In the genomic region with DNA sequence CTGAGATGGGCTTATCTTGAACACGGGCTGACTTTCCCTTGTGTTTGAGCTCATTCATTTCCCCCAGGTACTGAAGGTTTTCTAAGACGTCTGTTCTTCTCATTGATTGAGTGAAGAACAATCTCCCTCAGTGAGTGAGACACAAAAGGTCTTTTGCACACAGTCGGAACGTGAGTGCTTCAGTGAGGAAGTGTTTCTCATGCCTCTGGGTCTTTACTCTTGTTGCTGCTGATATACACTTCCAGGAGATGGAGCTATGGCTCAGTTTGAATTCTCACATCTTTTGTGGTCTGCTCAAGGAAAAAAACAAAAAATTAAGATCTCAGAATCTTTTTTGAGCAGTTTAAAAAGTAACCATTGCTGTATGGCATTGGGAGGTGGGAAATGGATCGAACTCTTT, we compare ENCODE assay signal across 11 cellular contexts.
DNase-seq lines count a peak whose midpoint lies in the region; ATAC-seq and TF ChIP-seq lines count a peak whose summit lies in the region.
"Had no signal": no experiment of that assay in that cellular context is flagged by ENCODE, and none has a peak within 500 bp of the region (broad histone marks: within the 10 kb centered on the region; RNA-seq: fewer than 3 reads in every experiment).

No MANE protein-coding gene starts in this region.

- DNase-seq in NCI-H1092 treated with DMSO at 0.1 percent for 48 hours (lab: John Stamatoyannopoulos, UW), result peak; percentile 23
- DNase-seq in NCI-H1092 (lab: John Stamatoyannopoulos, UW), result no peak
- peak; percentile 29 for DNase-seq in NCI-H2107 (lab: John Stamatoyannopoulos, UW)
- DNase-seq in endodermal cell, result peak; percentile 69
- no peak for DNase-seq in retinal pigment epithelial cell (ENCODE audit: low read depth)
- DNase-seq in naive thymus-derived CD4-positive, alpha-beta T cell, result no peak
- DNase-seq: activated CD8-positive, alpha-beta memory T cell treated with anti-CD3 and anti-CD28 coated beads for 24 hours; thyroid gland had no signal

- H3K36me3 Mint-ChIP-seq in endodermal cell (ENCODE audit: low read depth), result no peaks in the 10 kb centered on the region
- H3K36me3 Mint-ChIP-seq in naive thymus-derived CD4-positive, alpha-beta T cell, result no peaks in the 10 kb centered on the region

- 10 to 25% methylated on average over 4 to 5 of the region's 5 CpGs for WGBS in endodermal cell (ENCODE audit: insufficient coverage in 1 of 2, insufficient read length in 1 of 2), 2 experiments

- no peak overlapping the region for H3K9ac ChIP-seq in endodermal cell (ENCODE audit: extremely low read depth, low read length, poor library complexity, severe bottlenecking)

- H3K9me3 ChIP-seq in endodermal cell (ENCODE audit: control insufficient read depth, low read length), result no peaks in the 10 kb centered on the region
- H3K9me3 ChIP-seq in naive thymus-derived CD4-positive, alpha-beta T cell (ENCODE audit: control insufficient read depth in 2 of 3, low read length in 3 of 3), result no peaks in the 10 kb centered on the region
- H3K9me3 ChIP-seq: thyroid gland had no signal

- intact Hi-C loops in naive thymus-derived CD4-positive, alpha-beta T cell (cut with micrococcal nuclease), result no loop called here

- no peak overlapping the region for H3K27ac ChIP-seq in endodermal cell (ENCODE audit: low read depth, low read length)
- no peak overlapping the region for H3K27ac ChIP-seq in naive thymus-derived CD4-positive, alpha-beta T cell (ENCODE audit: low read depth, low read length)
- H3K27ac ChIP-seq: SK-N-MC, thyroid gland had no signal

- POLR2A ChIA-PET in naive thymus-derived CD4-positive, alpha-beta T cell (lab: Charles Lee), result no interaction called here

- TF ChIP-seq CTCF in endodermal cell (conservative IDR thresholded peaks at IDR 0.05) (peak; percentile 76), retinal pigment epithelial cell (conservative IDR thresholded peaks at IDR 0.05; ENCODE audit: low read depth, low read length) (peak; percentile 63)

- H3K27me3 Mint-ChIP-seq in endodermal cell (ENCODE audit: insufficient read depth), result no peaks in the 10 kb centered on the region
- peaks cover 0 to 11% (median 0%) of the 10 kb centered on the region in 5 donors for H3K27me3 Mint-ChIP-seq in naive thymus-derived CD4-positive, alpha-beta T cell

- ATAC-seq in HG02852 (IDR thresholded peaks at IDR 0.05; ENCODE audit: unreplicated experiment) (no peak), GM21619 (IDR thresholded peaks at IDR 0.05; ENCODE audit: unreplicated experiment) (no peak)
- ATAC-seq in naive thymus-derived CD4-positive, alpha-beta T cell, result no peak

- H3K4me1 ChIP-seq in endodermal cell (ENCODE audit: control insufficient read depth, insufficient read depth, low read length), result peaks cover 29% of the 10 kb centered on the region
- no peaks in the 10 kb centered on the region for H3K4me1 ChIP-seq in naive thymus-derived CD4-positive, alpha-beta T cell (ENCODE audit: control insufficient read depth in 2 of 2, insufficient read depth in 2 of 2, low read length in 2 of 2)
- H3K4me1 ChIP-seq: thyroid gland had no signal

- CTCF ChIA-PET in naive thymus-derived CD4-positive, alpha-beta T cell (lab: Charles Lee), result no interaction called here

- no peaks in the 10 kb centered on the region for H3K36me3 ChIP-seq in endodermal cell (ENCODE audit: control insufficient read depth, insufficient read depth, low read length)
- no peaks in the 10 kb centered on the region for H3K36me3 ChIP-seq in naive thymus-derived CD4-positive, alpha-beta T cell (ENCODE audit: control insufficient read depth in 2 of 3, insufficient read depth in 3 of 3, low read length in 3 of 3)
- H3K36me3 ChIP-seq: thyroid gland had no signal

- peaks cover 49% of the 10 kb centered on the region for H3K4me1 Mint-ChIP-seq in endodermal cell
- no peaks in the 10 kb centered on the region for H3K4me1 Mint-ChIP-seq in naive thymus-derived CD4-positive, alpha-beta T cell

- no peak overlapping the region for H3K4me3 Mint-ChIP-seq in endodermal cell
- H3K4me3 Mint-ChIP-seq in naive thymus-derived CD4-positive, alpha-beta T cell, result no peak overlapping the region

- H3K27me3 ChIP-seq in endodermal cell (ENCODE audit: control insufficient read depth, insufficient read depth, low read length, poor library complexity, severe bottlenecking), result no peaks in the 10 kb centered on the region
- H3K27me3 ChIP-seq in naive thymus-derived CD4-positive, alpha-beta T cell (ENCODE audit: control insufficient read depth in 2 of 2, insufficient read depth in 2 of 2, low read length in 2 of 2), result no peaks in the 10 kb centered on the region
- H3K27me3 ChIP-seq: thyroid gland had no signal

- H3K9me3 Mint-ChIP-seq in endodermal cell, result no peaks in the 10 kb centered on the region
- peaks cover 0 to 12% (median 0%) of the 10 kb centered on the region in 11 donors for H3K9me3 Mint-ChIP-seq in naive thymus-derived CD4-positive, alpha-beta T cell

- no peak overlapping the region for H3K27ac Mint-ChIP-seq in endodermal cell
- H3K27ac Mint-ChIP-seq in naive thymus-derived CD4-positive, alpha-beta T cell, result no peak overlapping the region

- H3K4me3 ChIP-seq in endodermal cell (ENCODE audit: low read length), result no peak overlapping the region
- no peak overlapping the region for H3K4me3 ChIP-seq in retinal pigment epithelial cell (ENCODE audit: low read length)
- H3K4me3 ChIP-seq in naive thymus-derived CD4-positive, alpha-beta T cell (ENCODE audit: low read length), result no peak overlapping the region
- H3K4me3 ChIP-seq: SK-N-MC, thyroid gland had no signal

Comparison
In these comparisons a context has a peak if more than half of its experiments do, and no peak if none do; other contexts are left out.
1. DNase-seq: peak in NCI-H1092 treated with DMSO at 0.1 percent for 48 hours (single experiment), NCI-H2107 (single experiment) and endodermal cell (single experiment); none in NCI-H1092 (single experiment), retinal pigment epithelial cell (single experiment) and naive thymus-derived CD4-positive, alpha-beta T cell (0 of 9).